19 cellular contexts compared by ENCODE assay signal in the genomic region with DNA sequence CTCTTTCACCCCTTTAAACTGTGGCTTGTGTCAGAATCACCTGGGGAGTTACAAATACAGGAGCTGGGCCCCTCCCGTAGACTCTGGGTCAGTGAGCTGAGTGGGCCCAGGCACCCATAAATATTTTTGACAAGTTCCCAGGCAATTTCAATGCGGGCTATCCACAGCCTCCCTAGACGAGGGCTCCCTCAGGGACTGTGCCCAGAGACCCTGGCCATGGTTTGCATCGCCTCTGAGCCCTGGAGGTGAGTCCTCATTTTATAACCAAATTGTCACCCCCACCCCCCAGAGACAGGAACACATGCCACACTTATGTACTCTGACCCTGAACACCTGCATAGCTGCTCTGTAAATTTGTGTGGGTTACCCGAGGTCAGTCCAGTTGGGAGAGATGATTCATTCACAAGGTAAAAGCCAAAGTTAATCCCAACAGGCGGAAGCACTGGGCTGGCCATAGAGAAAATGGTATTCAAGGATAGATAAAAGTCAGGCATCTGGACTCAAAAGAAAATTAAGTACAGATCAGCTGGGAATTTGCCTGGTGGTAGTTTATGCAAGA.
DNase-seq lines count a peak whose midpoint lies in the region; ATAC-seq and TF ChIP-seq lines count a peak whose summit lies in the region.
"Had no signal": no experiment of that assay in that cellular context is flagged by ENCODE, and none has a peak within 500 bp of the region (broad histone marks: within the 10 kb centered on the region; RNA-seq: fewer than 3 reads in every experiment).

No MANE protein-coding gene starts in this region.

- peak overlapping the region; percentile 70 for H3K4me2 ChIP-seq in Karpas-422 (ENCODE audit: low read depth, low read length, poor library complexity, severe bottlenecking)

- DNase-seq in Karpas-422 (peak; percentile 96), RPMI8226 (peak; percentile 15), left lobe of liver (ENCODE audit: low spot score) (peak; percentile 61), mucosa of descending colon (no peak), SK-N-DZ (ENCODE audit: low spot score) (no peak), SHP77 treated with DMSO at 0.1 percent for 48 hours (lab: John Stamatoyannopoulos, UW) (no peak)
- no peak for DNase-seq in activated T-cell treated with anti-CD3 and anti-CD28 coated beads, Interleukin-2, amount 50 U/mL, for 1 hour
- DNase-seq: C1 segment of cervical spinal cord; CD4-positive, CD25-positive, alpha-beta regulatory T cell; CD8-positive, alpha-beta memory T cell; COR-L47; DMS 273 treated with DMSO at 0.1 percent for 48 hours; DMS53; DND-41; EL; GM23248 had no signal

- TF ChIP-seq CTCF in mucosa of descending colon (IDR thresholded peaks at IDR 0.05), result no peak

- H3K9me3 ChIP-seq in Karpas-422 (ENCODE audit: low read length) (no peaks in the 10 kb centered on the region), mucosa of descending colon (no peaks in the 10 kb centered on the region)
- H3K9me3 ChIP-seq: HAP-1 had no signal

- no peaks in the 10 kb centered on the region for H4K20me1 ChIP-seq in Karpas-422 (ENCODE audit: insufficient read depth, low read depth, low read length)

- H3K9ac ChIP-seq in Karpas-422 (ENCODE audit: low read length), result peak overlapping the region; percentile 68
- H3K9ac ChIP-seq: GM23248 had no signal

- H3K36me3 ChIP-seq in Karpas-422 (ENCODE audit: insufficient read depth, low read length) (no peaks in the 10 kb centered on the region), mucosa of descending colon (ENCODE audit: low read depth) (no peaks in the 10 kb centered on the region)
- H3K36me3 ChIP-seq: HAP-1 had no signal

- no peaks in the 10 kb centered on the region for H3K9me2 ChIP-seq in Karpas-422 (replicated peaks; ENCODE audit: insufficient read depth, low read length)

- H3K27ac ChIP-seq in Karpas-422 (ENCODE audit: low read length), result peak overlapping the region; percentile 91
- H3K27ac ChIP-seq: GM23248 had no signal

- ATAC-seq in left lobe of liver (peak; percentile 94), mucosa of descending colon (peak; percentile 33), GM21367 (IDR thresholded peaks at IDR 0.05; ENCODE audit: unreplicated experiment) (no peak)
- ATAC-seq: GM12878 had no signal

- H3K4me3 ChIP-seq in Karpas-422 (ENCODE audit: low read length), result peak overlapping the region; percentile 59
- no peak overlapping the region for H3K4me3 ChIP-seq in mucosa of descending colon
- H3K4me3 ChIP-seq: GM12878, GM23248, HAP-1 had no signal

- intact Hi-C loops in mucosa of descending colon (cut with DNase I, micrococcal nuclease), result no loop called here

- H3K27me3 ChIP-seq in Karpas-422 (ENCODE audit: low read length), result peaks cover 3% of the 10 kb centered on the region; the same call in 1 of the 2 replicates

- peaks cover 84% of the 10 kb centered on the region for H3K4me1 ChIP-seq in Karpas-422 (ENCODE audit: low read length)
- H3K4me1 ChIP-seq in mucosa of descending colon (ENCODE audit: low read depth), result no peaks in the 10 kb centered on the region
- H3K4me1 ChIP-seq: HAP-1 had no signal

- H2AFZ ChIP-seq in Karpas-422 (ENCODE audit: low read length), result no peak overlapping the region
- H2AFZ ChIP-seq: GM23248 had no signal

- H3K79me2 ChIP-seq in Karpas-422 (ENCODE audit: low read length), result no peaks in the 10 kb centered on the region

Comparison
In these comparisons a context has a peak if more than half of its experiments do, and no peak if none do; other contexts are left out.
1. DNase-seq: peak in Karpas-422 (single experiment), RPMI8226 (single experiment) and left lobe of liver (single experiment); none in mucosa of descending colon (0 of 3), activated T-cell treated with anti-CD3 and anti-CD28 coated beads, Interleukin-2, amount 50 U/mL, for 1 hour (single experiment), SK-N-DZ (single experiment) and SHP77 treated with DMSO at 0.1 percent for 48 hours (single experiment).